In the genomic region with DNA sequence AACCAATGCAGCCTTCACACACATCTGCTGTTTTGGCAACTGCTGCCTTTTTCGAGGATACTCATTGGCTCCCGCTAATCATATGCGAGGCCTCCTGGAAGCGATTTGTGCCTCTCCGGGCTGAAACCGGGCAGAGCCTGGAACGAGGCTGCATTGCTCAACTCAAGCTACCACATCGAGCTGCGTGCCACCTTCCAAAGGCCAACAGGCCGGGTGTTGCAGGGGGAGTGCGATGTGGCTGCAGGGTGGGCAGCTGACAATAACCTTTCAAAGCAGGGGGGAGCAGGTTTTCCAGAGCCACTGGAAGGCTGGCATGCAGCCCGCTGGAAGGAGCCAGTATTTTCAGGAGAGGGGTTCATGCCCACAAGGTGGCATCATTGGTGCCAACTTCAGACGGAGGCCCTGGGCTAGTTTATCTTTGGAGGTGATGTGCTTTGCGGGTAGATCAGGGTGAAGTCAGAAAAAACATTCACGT, we compare ENCODE assay signal across 8 cellular contexts.
DNase-seq lines count a peak whose midpoint lies in the region; ATAC-seq and TF ChIP-seq lines count a peak whose summit lies in the region.

No MANE protein-coding gene starts in this region.

- H3K4me1 Mint-ChIP-seq in activated CD8-positive, alpha-beta memory T cell treated with anti-CD3 and anti-CD28 coated beads, Interleukin-2, amount 10 ng/mL, durations not matched to agents 7 days and 5 days: peaks cover 12% of the 10 kb centered on the region

- no peaks in the 10 kb centered on the region for H3K36me3 Mint-ChIP-seq in activated CD8-positive, alpha-beta memory T cell treated with anti-CD3 and anti-CD28 coated beads, Interleukin-2, amount 10 ng/mL, durations not matched to agents 7 days and 5 days

- no peaks in the 10 kb centered on the region for H3K9me3 Mint-ChIP-seq in activated CD8-positive, alpha-beta memory T cell treated with anti-CD3 and anti-CD28 coated beads, Interleukin-2, amount 10 ng/mL, durations not matched to agents 7 days and 5 days (ENCODE audit: low read depth)

- CTCF ChIA-PET in activated CD8-positive, alpha-beta memory T cell treated with anti-CD3 and anti-CD28 coated beads, Interleukin-2, amount 10 ng/mL, durations not matched to agents 7 days and 5 days (lab: Charles Lee): interaction anchor here (0.7 to 4.0 kb wide), 13 partner anchors 8 to 496 kb away, joined by 3 to 50 read pairs (median 3); no protein-coding TSS in a partner anchor

- DNase-seq in NCI-H2029 (lab: John Stamatoyannopoulos, UW): peak; percentile 5
- DNase-seq in NCI-H2029 treated with DMSO at 0.1 percent for 48 hours (lab: John Stamatoyannopoulos, UW): no peak
- DNase-seq in NCI-H2196 (lab: John Stamatoyannopoulos, UW; ENCODE audit: unreplicated experiment): peak; percentile 71
- DNase-seq in activated CD8-positive, alpha-beta memory T cell treated with anti-CD3 and anti-CD28 coated beads, Interleukin-2, amount 10 ng/mL, durations not matched to agents 7 days and 5 days: peak; percentile 66
- DNase-seq in foreskin keratinocyte: no peak
- DNase-seq in stimulated activated CD4-positive, alpha-beta T cell treated with anti-CD3 and anti-CD28 coated beads, Interleukin-12 subunit alpha, Interleukin-12 subunit beta, amount 100 ng/mL, for 4 hours: peak; percentile 30

- H3K4me3 Mint-ChIP-seq in activated CD8-positive, alpha-beta memory T cell treated with anti-CD3 and anti-CD28 coated beads, Interleukin-2, amount 10 ng/mL, durations not matched to agents 7 days and 5 days: peak overlapping the region; percentile 9

- peak; percentile 51 for ATAC-seq in activated CD8-positive, alpha-beta memory T cell treated with anti-CD3 and anti-CD28 coated beads, Interleukin-2, amount 10 ng/mL, durations not matched to agents 7 days and 5 days
- ATAC-seq in foreskin keratinocyte (no peak), HG03045 (IDR thresholded peaks at IDR 0.05; ENCODE audit: unreplicated experiment) (no peak), GM19351 (IDR thresholded peaks at IDR 0.05; ENCODE audit: unreplicated experiment) (no peak)

- peaks cover 8% of the 10 kb centered on the region for H3K27me3 ChIP-seq in foreskin keratinocyte

- H3K27ac ChIP-seq in foreskin keratinocyte: no peak overlapping the region

- peak; percentile 48 for TF ChIP-seq CTCF in foreskin keratinocyte (conservative IDR thresholded peaks at IDR 0.05)

- peaks cover 15% of the 10 kb centered on the region for H3K4me1 ChIP-seq in foreskin keratinocyte

- H3K27ac Mint-ChIP-seq in activated CD8-positive, alpha-beta memory T cell treated with anti-CD3 and anti-CD28 coated beads, Interleukin-2, amount 10 ng/mL, durations not matched to agents 7 days and 5 days: no peak overlapping the region

- H3K27me3 Mint-ChIP-seq in activated CD8-positive, alpha-beta memory T cell treated with anti-CD3 and anti-CD28 coated beads, Interleukin-2, amount 10 ng/mL, durations not matched to agents 7 days and 5 days: peaks cover 9% of the 10 kb centered on the region

Comparison
In these comparisons a context has a peak if more than half of its experiments do, and no peak if none do; other contexts are left out.
1. DNase-seq: peak in NCI-H2029 (single experiment), NCI-H2196 (single experiment), activated CD8-positive, alpha-beta memory T cell treated with anti-CD3 and anti-CD28 coated beads, Interleukin-2, amount 10 ng/mL, durations not matched to agents 7 days and 5 days (single experiment) and stimulated activated CD4-positive, alpha-beta T cell treated with anti-CD3 and anti-CD28 coated beads, Interleukin-12 subunit alpha, Interleukin-12 subunit beta, amount 100 ng/mL, for 4 hours (single experiment); none in NCI-H2029 treated with DMSO at 0.1 percent for 48 hours (single experiment) and foreskin keratinocyte (0 of 2).